In the genomic region with DNA sequence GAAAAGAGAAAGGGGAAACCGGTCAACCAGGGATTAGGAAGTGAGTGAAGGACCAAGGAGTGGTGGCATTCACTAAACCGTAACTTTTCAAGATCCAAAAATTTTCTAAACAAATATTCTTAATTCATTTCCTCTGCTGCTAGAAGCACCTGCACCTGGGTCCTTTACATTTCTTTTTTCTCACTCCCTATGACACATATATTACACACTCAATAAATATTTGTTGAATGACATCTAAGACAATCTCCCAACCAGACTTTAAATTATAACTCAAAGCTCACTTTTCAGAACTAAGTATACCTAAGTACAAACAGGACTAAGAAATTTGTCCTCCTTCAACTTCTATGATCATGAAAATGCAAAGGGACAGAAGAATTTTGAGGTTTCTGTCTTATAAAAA, we compare ENCODE assay signal across 25 cellular contexts. TPM values are rescaled to one million over a fixed set of nuclear protein-coding genes. Genes with fewer than 3 reads are reported as not detected.
"Had no signal": no experiment of that assay in that cellular context is flagged by ENCODE, and none has a peak within 500 bp of the region (broad histone marks: within the 10 kb centered on the region; RNA-seq: fewer than 3 reads in every experiment).

No MANE protein-coding gene starts in this region.

- H3K4me3 ChIP-seq: colonic mucosa, gastroesophageal sphincter, heart left ventricle, spleen, tibial nerve, vagina had no signal

- H3K4me1 ChIP-seq: colonic mucosa, gastroesophageal sphincter, heart left ventricle, tibial nerve, vagina had no signal

- H3K4me1 Mint-ChIP-seq: neural crest cell had no signal

- DNase-seq: activated effector memory CD4-positive, alpha-beta T cell treated with Interleukin-2 at 50 U/mL for 16 hours; activated T-cell treated with anti-CD3 and anti-CD28 coated beads, Interleukin-2, amount 50 U/mL, for 24 hours; amygdala; central memory CD4-positive, alpha-beta T cell; colonic mucosa; heart left ventricle; left ventricle myocardium superior; retina; spleen; SW 1271; WERI-Rb-1 had no signal

- H3K4me3 Mint-ChIP-seq: activated CD4-positive, alpha-beta memory T cell treated with anti-CD3 and anti-CD28 coated beads for 36 hours; activated CD4-positive, alpha-beta T cell treated with anti-CD3 and anti-CD28 coated beads for 36 hours; activated naive CD8-positive, alpha-beta T cell; activated T-cell treated with anti-CD3 and anti-CD28 coated beads, Interleukin-2, amount 50 U/mL, for 24 hours; neural crest cell; stimulated activated naive CD8-positive, alpha-beta T cell treated with anti-CD3 and anti-CD28 coated beads, Interleukin-15, Interleukin-2, amounts not matched to agents 100 ng/mL and 50 ng/mL, for 24 hours had no signal

- ATAC-seq: esophagus mucosa, gastroesophageal sphincter, heart left ventricle, left ventricle myocardium superior had no signal

- H3K27ac Mint-ChIP-seq: activated CD4-positive, alpha-beta memory T cell treated with anti-CD3 and anti-CD28 coated beads for 36 hours; activated CD4-positive, alpha-beta T cell treated with anti-CD3 and anti-CD28 coated beads for 36 hours; activated naive CD8-positive, alpha-beta T cell; activated T-cell treated with anti-CD3 and anti-CD28 coated beads, Interleukin-2, amount 50 U/mL, for 24 hours; stimulated activated naive CD8-positive, alpha-beta T cell treated with anti-CD3 and anti-CD28 coated beads, Interleukin-15, Interleukin-2, amounts not matched to agents 100 ng/mL and 50 ng/mL, for 24 hours had no signal

- H3K9me3 ChIP-seq: colonic mucosa, gastroesophageal sphincter, heart left ventricle, spleen, tibial nerve, vagina had no signal

- H3K27me3 ChIP-seq: colonic mucosa, gastroesophageal sphincter, heart left ventricle, spleen, tibial nerve, vagina had no signal

- H3K9me3 Mint-ChIP-seq: activated CD4-positive, alpha-beta memory T cell treated with anti-CD3 and anti-CD28 coated beads for 36 hours; activated T-cell treated with anti-CD3 and anti-CD28 coated beads, Interleukin-2, amount 50 U/mL, for 24 hours; neural crest cell; stimulated activated naive CD8-positive, alpha-beta T cell treated with anti-CD3 and anti-CD28 coated beads, Interleukin-15, Interleukin-2, amounts not matched to agents 100 ng/mL and 50 ng/mL, for 24 hours had no signal

- H3K27ac ChIP-seq: colonic mucosa, gastroesophageal sphincter, heart left ventricle, spleen, tibial nerve, vagina, WERI-Rb-1 had no signal

- H3K27me3 Mint-ChIP-seq: activated CD4-positive, alpha-beta memory T cell treated with anti-CD3 and anti-CD28 coated beads for 36 hours; activated CD4-positive, alpha-beta T cell treated with anti-CD3 and anti-CD28 coated beads for 36 hours; activated naive CD8-positive, alpha-beta T cell; activated T-cell treated with anti-CD3 and anti-CD28 coated beads, Interleukin-2, amount 50 U/mL, for 24 hours; stimulated activated naive CD8-positive, alpha-beta T cell treated with anti-CD3 and anti-CD28 coated beads, Interleukin-15, Interleukin-2, amounts not matched to agents 100 ng/mL and 50 ng/mL, for 24 hours had no signal

RNA-seq across cellular contexts. Expression of a gene that starts 55.5 kb away (rescaled TPM):
- total RNA-seq: activated CD4-positive, alpha-beta memory T cell treated with anti-CD3 and anti-CD28 coated beads for 36 hours; activated CD4-positive, alpha-beta T cell treated with anti-CD3 and anti-CD28 coated beads for 36 hours; colonic mucosa; esophagus mucosa; gastroesophageal sphincter; heart left ventricle; kidney epithelial cell; left ventricle myocardium superior; mononuclear cell; neural crest cell; omental fat pad; posterior vena cava; spleen; T-helper 2 cell treated with Interferon-gamma antibody and Interleukin-4, amounts not matched to agents 100 ng/mL and 5 ng/mL, for 36 hours; tibial nerve; vagina had no signal
